2 cellular contexts compared by ENCODE assay signal in genomic region chr22:42855211-42855610, GRCh38.
TF ChIP-seq lines count a peak whose summit lies in the region.

No MANE protein-coding gene starts in this region.

TF ChIP-seq in A549, 52 proteins besides CTCF, POLR2A, EP300 and RAD21 (continued from another document):
- TF ChIP-seq, protein P1, sequence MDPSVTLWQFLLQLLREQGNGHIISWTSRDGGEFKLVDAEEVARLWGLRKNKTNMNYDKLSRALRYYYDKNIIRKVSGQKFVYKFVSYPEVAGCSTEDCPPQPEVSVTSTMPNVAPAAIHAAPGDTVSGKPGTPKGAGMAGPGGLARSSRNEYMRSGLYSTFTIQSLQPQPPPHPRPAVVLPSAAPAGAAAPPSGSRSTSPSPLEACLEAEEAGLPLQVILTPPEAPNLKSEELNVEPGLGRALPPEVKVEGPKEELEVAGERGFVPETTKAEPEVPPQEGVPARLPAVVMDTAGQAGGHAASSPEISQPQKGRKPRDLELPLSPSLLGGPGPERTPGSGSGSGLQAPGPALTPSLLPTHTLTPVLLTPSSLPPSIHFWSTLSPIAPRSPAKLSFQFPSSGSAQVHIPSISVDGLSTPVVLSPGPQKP (IDR thresholded peaks at IDR 0.05; ENCODE audit: low read depth, low read length) = no peak
- TF ChIP-seq MAZ (IDR thresholded peaks at IDR 0.05; ENCODE audit: borderline replicate concordance, low read depth, low read length) = no peak
- no peak for TF ChIP-seq TFCP2L1 (CRISPR knock-in tag; IDR thresholded peaks at IDR 0.05)
- no peak for TF ChIP-seq MAFK (IDR thresholded peaks at IDR 0.05; ENCODE audit: partially characterized antibody)
- TF ChIP-seq, protein P2, sequence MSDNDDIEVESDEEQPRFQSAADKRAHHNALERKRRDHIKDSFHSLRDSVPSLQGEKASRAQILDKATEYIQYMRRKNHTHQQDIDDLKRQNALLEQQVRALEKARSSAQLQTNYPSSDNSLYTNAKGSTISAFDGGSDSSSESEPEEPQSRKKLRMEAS (IDR thresholded peaks at IDR 0.05) = no peak
- no peak for TF ChIP-seq NR3C1 (IDR thresholded peaks at IDR 0.05)
- TF ChIP-seq EHMT2 (IDR thresholded peaks at IDR 0.05; ENCODE audit: low read depth) = no peak
- TF ChIP-seq, protein P3, sequence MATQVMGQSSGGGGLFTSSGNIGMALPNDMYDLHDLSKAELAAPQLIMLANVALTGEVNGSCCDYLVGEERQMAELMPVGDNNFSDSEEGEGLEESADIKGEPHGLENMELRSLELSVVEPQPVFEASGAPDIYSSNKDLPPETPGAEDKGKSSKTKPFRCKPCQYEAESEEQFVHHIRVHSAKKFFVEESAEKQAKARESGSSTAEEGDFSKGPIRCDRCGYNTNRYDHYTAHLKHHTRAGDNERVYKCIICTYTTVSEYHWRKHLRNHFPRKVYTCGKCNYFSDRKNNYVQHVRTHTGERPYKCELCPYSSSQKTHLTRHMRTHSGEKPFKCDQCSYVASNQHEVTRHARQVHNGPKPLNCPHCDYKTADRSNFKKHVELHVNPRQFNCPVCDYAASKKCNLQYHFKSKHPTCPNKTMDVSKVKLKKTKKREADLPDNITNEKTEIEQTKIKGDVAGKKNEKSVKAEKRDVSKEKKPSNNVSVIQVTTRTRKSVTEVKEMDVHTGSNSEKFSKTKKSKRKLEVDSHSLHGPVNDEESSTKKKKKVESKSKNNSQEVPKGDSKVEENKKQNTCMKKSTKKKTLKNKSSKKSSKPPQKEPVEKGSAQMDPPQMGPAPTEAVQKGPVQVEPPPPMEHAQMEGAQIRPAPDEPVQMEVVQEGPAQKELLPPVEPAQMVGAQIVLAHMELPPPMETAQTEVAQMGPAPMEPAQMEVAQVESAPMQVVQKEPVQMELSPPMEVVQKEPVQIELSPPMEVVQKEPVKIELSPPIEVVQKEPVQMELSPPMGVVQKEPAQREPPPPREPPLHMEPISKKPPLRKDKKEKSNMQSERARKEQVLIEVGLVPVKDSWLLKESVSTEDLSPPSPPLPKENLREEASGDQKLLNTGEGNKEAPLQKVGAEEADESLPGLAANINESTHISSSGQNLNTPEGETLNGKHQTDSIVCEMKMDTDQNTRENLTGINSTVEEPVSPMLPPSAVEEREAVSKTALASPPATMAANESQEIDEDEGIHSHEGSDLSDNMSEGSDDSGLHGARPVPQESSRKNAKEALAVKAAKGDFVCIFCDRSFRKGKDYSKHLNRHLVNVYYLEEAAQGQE (IDR thresholded peaks at IDR 0.05) = no peak
- TF ChIP-seq FOSL2 (IDR thresholded peaks at IDR 0.05) = no peak
- TF ChIP-seq FOSL2 (CRISPR knock-in tag; IDR thresholded peaks at IDR 0.05) = no peak
- TF ChIP-seq HOXB5 (CRISPR knock-in tag; IDR thresholded peaks at IDR 0.05) = no peak
- TF ChIP-seq BHLHE40 (IDR thresholded peaks at IDR 0.05; ENCODE audit: low read depth, low read length) = no peak
- no peak for TF ChIP-seq SMC3 (IDR thresholded peaks at IDR 0.05)
- TF ChIP-seq FOXS1 (CRISPR knock-in tag; IDR thresholded peaks at IDR 0.05) = no peak
- TF ChIP-seq CHD4 (IDR thresholded peaks at IDR 0.05; ENCODE audit: borderline replicate concordance) = no peak

TF ChIP-seq in GM23338, 12 proteins besides CTCF, POLR2A, EP300 and RAD21 (continued from another document):
- TF ChIP-seq, protein P3 (IDR thresholded peaks at IDR 0.05; ENCODE audit: unreplicated experiment) = no peak
- TF ChIP-seq, protein P4, sequence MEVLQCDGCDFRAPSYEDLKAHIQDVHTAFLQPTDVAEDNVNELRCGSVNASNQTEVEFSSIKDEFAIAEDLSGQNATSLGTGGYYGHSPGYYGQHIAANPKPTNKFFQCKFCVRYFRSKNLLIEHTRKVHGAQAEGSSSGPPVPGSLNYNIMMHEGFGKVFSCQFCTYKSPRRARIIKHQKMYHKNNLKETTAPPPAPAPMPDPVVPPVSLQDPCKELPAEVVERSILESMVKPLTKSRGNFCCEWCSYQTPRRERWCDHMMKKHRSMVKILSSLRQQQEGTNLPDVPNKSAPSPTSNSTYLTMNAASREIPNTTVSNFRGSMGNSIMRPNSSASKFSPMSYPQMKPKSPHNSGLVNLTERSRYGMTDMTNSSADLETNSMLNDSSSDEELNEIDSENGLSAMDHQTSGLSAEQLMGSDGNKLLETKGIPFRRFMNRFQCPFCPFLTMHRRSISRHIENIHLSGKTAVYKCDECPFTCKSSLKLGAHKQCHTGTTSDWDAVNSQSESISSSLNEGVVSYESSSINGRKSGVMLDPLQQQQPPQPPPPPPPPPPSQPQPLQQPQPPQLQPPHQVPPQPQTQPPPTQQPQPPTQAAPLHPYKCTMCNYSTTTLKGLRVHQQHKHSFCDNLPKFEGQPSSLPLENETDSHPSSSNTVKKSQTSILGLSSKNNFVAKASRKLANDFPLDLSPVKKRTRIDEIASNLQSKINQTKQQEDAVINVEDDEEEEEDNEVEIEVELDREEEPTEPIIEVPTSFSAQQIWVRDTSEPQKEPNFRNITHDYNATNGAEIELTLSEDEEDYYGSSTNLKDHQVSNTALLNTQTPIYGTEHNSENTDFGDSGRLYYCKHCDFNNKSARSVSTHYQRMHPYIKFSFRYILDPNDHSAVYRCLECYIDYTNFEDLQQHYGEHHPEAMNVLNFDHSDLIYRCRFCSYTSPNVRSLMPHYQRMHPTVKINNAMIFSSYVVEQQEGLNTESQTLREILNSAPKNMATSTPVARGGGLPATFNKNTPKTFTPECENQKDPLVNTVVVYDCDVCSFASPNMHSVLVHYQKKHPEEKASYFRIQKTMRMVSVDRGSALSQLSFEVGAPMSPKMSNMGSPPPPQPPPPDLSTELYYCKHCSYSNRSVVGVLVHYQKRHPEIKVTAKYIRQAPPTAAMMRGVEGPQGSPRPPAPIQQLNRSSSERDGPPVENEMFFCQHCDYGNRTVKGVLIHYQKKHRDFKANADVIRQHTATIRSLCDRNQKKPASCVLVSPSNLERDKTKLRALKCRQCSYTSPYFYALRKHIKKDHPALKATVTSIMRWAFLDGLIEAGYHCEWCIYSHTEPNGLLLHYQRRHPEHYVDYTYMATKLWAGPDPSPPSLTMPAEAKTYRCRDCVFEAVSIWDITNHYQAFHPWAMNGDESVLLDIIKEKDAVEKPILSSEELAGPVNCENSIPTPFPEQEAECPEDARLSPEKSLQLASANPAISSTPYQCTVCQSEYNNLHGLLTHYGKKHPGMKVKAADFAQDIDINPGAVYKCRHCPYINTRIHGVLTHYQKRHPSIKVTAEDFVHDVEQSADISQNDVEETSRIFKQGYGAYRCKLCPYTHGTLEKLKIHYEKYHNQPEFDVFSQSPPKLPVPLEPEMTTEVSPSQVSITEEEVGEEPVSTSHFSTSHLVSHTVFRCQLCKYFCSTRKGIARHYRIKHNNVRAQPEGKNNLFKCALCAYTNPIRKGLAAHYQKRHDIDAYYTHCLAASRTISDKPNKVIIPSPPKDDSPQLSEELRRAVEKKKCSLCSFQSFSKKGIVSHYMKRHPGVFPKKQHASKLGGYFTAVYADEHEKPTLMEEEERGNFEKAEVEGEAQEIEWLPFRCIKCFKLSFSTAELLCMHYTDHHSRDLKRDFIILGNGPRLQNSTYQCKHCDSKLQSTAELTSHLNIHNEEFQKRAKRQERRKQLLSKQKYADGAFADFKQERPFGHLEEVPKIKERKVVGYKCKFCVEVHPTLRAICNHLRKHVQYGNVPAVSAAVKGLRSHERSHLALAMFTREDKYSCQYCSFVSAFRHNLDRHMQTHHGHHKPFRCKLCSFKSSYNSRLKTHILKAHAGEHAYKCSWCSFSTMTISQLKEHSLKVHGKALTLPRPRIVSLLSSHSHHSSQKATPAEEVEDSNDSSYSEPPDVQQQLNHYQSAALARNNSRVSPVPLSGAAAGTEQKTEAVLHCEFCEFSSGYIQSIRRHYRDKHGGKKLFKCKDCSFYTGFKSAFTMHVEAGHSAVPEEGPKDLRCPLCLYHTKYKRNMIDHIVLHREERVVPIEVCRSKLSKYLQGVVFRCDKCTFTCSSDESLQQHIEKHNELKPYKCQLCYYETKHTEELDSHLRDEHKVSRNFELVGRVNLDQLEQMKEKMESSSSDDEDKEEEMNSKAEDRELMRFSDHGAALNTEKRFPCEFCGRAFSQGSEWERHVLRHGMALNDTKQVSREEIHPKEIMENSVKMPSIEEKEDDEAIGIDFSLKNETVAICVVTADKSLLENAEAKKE (CRISPR knock-in tag; IDR thresholded peaks at IDR 0.05) = no peak
- TF ChIP-seq POLR2AphosphoS5 (IDR thresholded peaks at IDR 0.05; ENCODE audit: low read depth) = no peak
- no peak for TF ChIP-seq ZNF331 (CRISPR knock-in tag; IDR thresholded peaks at IDR 0.05; ENCODE audit: low read depth)
- no peak for TF ChIP-seq STAT1 (IDR thresholded peaks at IDR 0.05; ENCODE audit: unreplicated experiment)
- TF ChIP-seq EZH2 (IDR thresholded peaks at IDR 0.05; ENCODE audit: low read depth, unreplicated experiment) = no peak
- TF ChIP-seq JUNB (IDR thresholded peaks at IDR 0.05; ENCODE audit: unreplicated experiment) = no peak
- no peak for TF ChIP-seq ZNF114 (CRISPR knock-in tag; IDR thresholded peaks at IDR 0.05)
